Comparison of ENCODE assay signal across 23 cellular contexts in the genomic region with DNA sequence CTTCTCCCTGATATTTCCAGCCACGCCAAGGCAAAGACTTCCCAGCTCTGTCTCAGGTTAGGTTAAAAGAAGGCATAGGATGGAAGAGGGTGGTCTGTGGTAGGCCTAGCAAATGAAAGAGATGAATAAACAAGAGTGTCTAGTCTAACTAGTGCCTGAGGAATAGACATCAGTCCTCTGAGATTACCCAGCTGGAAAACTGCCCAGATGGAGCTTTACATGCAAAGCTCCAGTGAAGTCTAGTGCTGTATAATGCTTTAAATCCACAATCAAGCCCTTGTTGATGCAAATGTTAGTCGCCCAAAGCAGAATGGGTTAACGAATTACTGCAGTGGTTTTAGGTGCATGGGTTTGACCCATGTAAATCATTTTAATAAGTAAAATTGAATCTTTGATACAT. TPM values are rescaled to one million over a fixed set of nuclear protein-coding genes. Genes with fewer than 3 reads are reported as not detected.
A peak's percentile ranks its signal among the peaks of the same experiment; 100 is the strongest.
DNase-seq lines count a peak whose midpoint lies in the region; ATAC-seq and TF ChIP-seq lines count a peak whose summit lies in the region.
"Had no signal": no experiment of that assay in that cellular context is flagged by ENCODE, and none has a peak within 500 bp of the region (broad histone marks: within the 10 kb centered on the region; RNA-seq: fewer than 3 reads in every experiment).

No MANE protein-coding gene starts in this region.

- H3K27ac ChIP-seq in fibroblast of lung (ENCODE audit: insufficient read depth, low read length) (no peak overlapping the region), parathyroid adenoma (no peak overlapping the region)
- H3K27ac ChIP-seq: 22Rv1, body of pancreas, transverse colon had no signal

- ATAC-seq in HG03097 (IDR thresholded peaks at IDR 0.05; ENCODE audit: low FRiP score, unreplicated experiment) (no peak), GM21737 (IDR thresholded peaks at IDR 0.05; ENCODE audit: unreplicated experiment) (no peak)
- ATAC-seq: activated CD8-positive, alpha-beta T cell treated with anti-CD3 and anti-CD28 coated beads, Interleukin-2, amount 10 ng/mL, durations not matched to agents 7 days and 5 days; body of pancreas; HCT116; naive thymus-derived CD4-positive, alpha-beta T cell; stimulated activated naive CD8-positive, alpha-beta T cell treated with anti-CD3 and anti-CD28 coated beads, Interleukin-15, Interleukin-2, amounts not matched to agents 100 U/mL and 50 U/mL, for 24 hours had no signal

- no peaks in the 10 kb centered on the region for H3K79me2 ChIP-seq in fibroblast of lung (ENCODE audit: control insufficient read depth, insufficient read depth, low read length)
- H3K79me2 ChIP-seq in parathyroid adenoma = no peaks in the 10 kb centered on the region

- H3K9me3 ChIP-seq in fibroblast of lung (ENCODE audit: control insufficient read depth, insufficient read depth, low read depth, low read length) (no peaks in the 10 kb centered on the region), parathyroid adenoma (ENCODE audit: control insufficient read depth, low read length) (no peaks in the 10 kb centered on the region)
- H3K9me3 ChIP-seq: body of pancreas, SK-N-SH, transverse colon had no signal

- no peak overlapping the region for H2AFZ ChIP-seq in fibroblast of lung (ENCODE audit: low read length)
- peak overlapping the region; percentile 13 for H2AFZ ChIP-seq in parathyroid adenoma

- DNase-seq in DMS 273 (lab: John Stamatoyannopoulos, UW; ENCODE audit: unreplicated experiment) (peak; percentile 60), DMS 273 treated with DMSO at 0.1 percent for 48 hours (lab: John Stamatoyannopoulos, UW) (no peak), NCI-H82 treated with DMSO at 0.1 percent for 48 hours (lab: John Stamatoyannopoulos, UW; ENCODE audit: unreplicated experiment) (peak; percentile 65), fibroblast of lung (ENCODE audit: low read depth in 2 of 2) (peak; percentile 10 to 48), AG08396 (ENCODE audit: low spot score) (no peak)
- DNase-seq: activated B cell treated with CpG ODN at 0.5 μM for 24 hours; activated CD8-positive, alpha-beta T cell treated with anti-CD3 and anti-CD28 coated beads, Interleukin-2, amount 10 ng/mL, durations not matched to agents 7 days and 5 days; activated T-cell treated with anti-CD3 and anti-CD28 coated beads, Interleukin-2, amount 50 U/mL, for 48 hours; body of pancreas; head of caudate nucleus; mammary epithelial cell; naive thymus-derived CD4-positive, alpha-beta T cell; NCI-H1417 treated with DMSO at 0.1 percent for 48 hours; NCI-H2171 treated with DMSO at 0.1 percent for 48 hours; NK-92 treated with Interleukin-12 subunit alpha and Interleukin-12 subunit beta, amount 100 ng/mL, for 24 hours; SK-N-SH; stimulated activated naive CD8-positive, alpha-beta T cell treated with anti-CD3 and anti-CD28 coated beads, Interleukin-15, Interleukin-2, amounts not matched to agents 100 U/mL and 50 U/mL, for 24 hours; transverse colon had no signal

- TF ChIP-seq CTCF in fibroblast of lung (conservative IDR thresholded peaks at IDR 0.05 in 1 of 2, IDR thresholded peaks at IDR 0.05 in 1 of 2; ENCODE audit: low read depth in 1 of 2, low read length in 2 of 2) (no peak), parathyroid adenoma (IDR thresholded peaks at IDR 0.05) (no peak)

- H3K9ac ChIP-seq in fibroblast of lung (ENCODE audit: insufficient read depth, low read length) (no peak overlapping the region), parathyroid adenoma (no peak overlapping the region)
- H3K9ac ChIP-seq: SK-N-SH had no signal

- H3K4me2 ChIP-seq in fibroblast of lung (ENCODE audit: extremely low read depth, insufficient read depth, low read length) (no peak overlapping the region), parathyroid adenoma (ENCODE audit: low read length) (no peak overlapping the region)
- H3K4me2 ChIP-seq: SK-N-SH had no signal

- H3K36me3 ChIP-seq in fibroblast of lung (ENCODE audit: control insufficient read depth, insufficient read depth, low read length) = no peaks in the 10 kb centered on the region
- no peaks in the 10 kb centered on the region for H3K36me3 ChIP-seq in parathyroid adenoma (ENCODE audit: control insufficient read depth, insufficient read depth, low read length)
- H3K36me3 ChIP-seq: transverse colon had no signal

- H3K4me1 ChIP-seq in fibroblast of lung (ENCODE audit: control insufficient read depth, extremely low read depth, insufficient read depth, low read length) (peaks cover 2% of the 10 kb centered on the region), parathyroid adenoma (peaks cover 15% of the 10 kb centered on the region)
- H3K4me1 ChIP-seq: body of pancreas, transverse colon had no signal

- H3K4me3 ChIP-seq in fibroblast of lung (replicated peaks in 1 of 4; ENCODE audit: control extremely low read depth in 1 of 4, insufficient read depth in 1 of 4, low read depth in 3 of 4, low read length in 4 of 4) (no peak overlapping the region), parathyroid adenoma (ENCODE audit: low read depth, low read length) (no peak overlapping the region)
- H3K4me3 ChIP-seq: body of pancreas, transverse colon had no signal

- H4K20me1 ChIP-seq in fibroblast of lung (ENCODE audit: control insufficient read depth, extremely low read depth, insufficient read depth, low read length) = no peaks in the 10 kb centered on the region

- H3K27me3 ChIP-seq in fibroblast of lung (ENCODE audit: control insufficient read depth, insufficient read depth, low read length) = no peaks in the 10 kb centered on the region
- H3K27me3 ChIP-seq in parathyroid adenoma (ENCODE audit: control insufficient read depth, insufficient read depth, low read length) = no peaks in the 10 kb centered on the region
- H3K27me3 ChIP-seq: body of pancreas, transverse colon had no signal

RNA-seq across cellular contexts. Expression of a gene that starts 24.8 kb away (rescaled TPM):
- 37.8 and 39.3 TPM in 2 replicates for total RNA-seq in fibroblast of lung
- 11.2 and 38.1 TPM in 2 replicates for polyA plus RNA-seq in fibroblast of lung
- 6.8 and 20.7 TPM in 2 replicates for polyA plus RNA-seq in fibroblast of lung (2012)
- 2.3 and 9.9 TPM in 2 replicates for polyA minus RNA-seq in fibroblast of lung (ENCODE audit: low replicate concordance)
- polyA plus RNA-seq: naive thymus-derived CD4-positive, alpha-beta T cell had no signal

Comparison
In these comparisons a context has a peak if more than half of its experiments do, and no peak if none do; other contexts are left out.
1. DNase-seq: peak in DMS 273 (single experiment), NCI-H82 treated with DMSO at 0.1 percent for 48 hours (single experiment) and fibroblast of lung (2 of 2); none in DMS 273 treated with DMSO at 0.1 percent for 48 hours (single experiment) and AG08396 (single experiment).